Comparison of ENCODE assay signal across 16 cellular contexts in genomic region chr11:93952082-93952780, GRCh38.
DNase-seq lines count a peak whose midpoint lies in the region; ATAC-seq, FAIRE-seq and TF ChIP-seq lines count a peak whose summit lies in the region.
"Had no signal": no experiment of that assay in that cellular context is flagged by ENCODE, and none has a peak within 500 bp of the region (broad histone marks: within the 10 kb centered on the region; RNA-seq: fewer than 3 reads in every experiment).

No MANE protein-coding gene starts in this region.

- DNase-seq in Karpas-422 (peak; percentile 74), NCI-H774 (lab: John Stamatoyannopoulos, UW) (peak; percentile 15), K562 (ENCODE audit: extremely low read depth in 1 of 4, low spot score in 3 of 4) (no peak), osteocyte (ENCODE audit: extremely low spot score, unreplicated experiment) (peak; percentile 48), NCI-H2171 treated with DMSO at 0.1 percent for 48 hours (lab: John Stamatoyannopoulos, UW) (no peak), kidney glomerular epithelial cell (lab: John Stamatoyannopoulos, UW) (no peak)
- DNase-seq: C1 segment of cervical spinal cord; Calu3; CD4-positive, alpha-beta T cell; DMS 273 treated with DMSO at 0.1 percent for 48 hours; H7 had no signal

- ATAC-seq in K562 (no peak), GM18907 (IDR thresholded peaks at IDR 0.05; ENCODE audit: unreplicated experiment) (no peak)
- ATAC-seq: GM23338 had no signal

- H3K4me1 Mint-ChIP-seq in osteocyte (ENCODE audit: unreplicated experiment): no peaks in the 10 kb centered on the region
- H3K4me1 Mint-ChIP-seq: B cell, GM23338 had no signal

- TF ChIP-seq EP300 in K562 (IDR thresholded peaks at IDR 0.05; ENCODE audit: low read length): no peak

- H3K27me3 ChIP-seq in Karpas-422 (ENCODE audit: low read length) (no peaks in the 10 kb centered on the region; the same call in 1 of the 2 replicates), K562 (ENCODE audit: control insufficient read depth in 2 of 2, insufficient read depth in 2 of 2, low read length in 2 of 2) (no peaks in the 10 kb centered on the region)

- H3K9me1 ChIP-seq in K562 (ENCODE audit: control insufficient read depth, insufficient read depth, low read length): no peaks in the 10 kb centered on the region

- peaks cover 35% of the 10 kb centered on the region for H3K4me1 ChIP-seq in Karpas-422 (ENCODE audit: low read length)
- H3K4me1 ChIP-seq in K562 (replicated peaks in 1 of 2; ENCODE audit: control insufficient read depth in 2 of 2, insufficient read depth in 2 of 2, low read length in 2 of 2): no peaks in the 10 kb centered on the region

- H3K79me2 ChIP-seq in Karpas-422 (ENCODE audit: low read length) (no peaks in the 10 kb centered on the region), K562 (ENCODE audit: control insufficient read depth, insufficient read depth, low read length) (no peaks in the 10 kb centered on the region)

- no peaks in the 10 kb centered on the region for H3K36me3 ChIP-seq in Karpas-422 (ENCODE audit: insufficient read depth, low read length)
- H3K36me3 ChIP-seq in K562 (ENCODE audit: control insufficient read depth, insufficient read depth, low read length): no peaks in the 10 kb centered on the region

- no peak overlapping the region for H3K4me2 ChIP-seq in Karpas-422 (ENCODE audit: low read depth, low read length, poor library complexity, severe bottlenecking)
- H3K4me2 ChIP-seq in K562 (ENCODE audit: insufficient read depth, low read length): no peak overlapping the region
- H3K4me2 ChIP-seq: GM23338 had no signal

- H3K9me3 Mint-ChIP-seq in osteocyte (ENCODE audit: unreplicated experiment): peaks cover 4% of the 10 kb centered on the region
- H3K9me3 Mint-ChIP-seq: CD4-positive, alpha-beta T cell had no signal

- BruUV-seq in K562 (replicated peaks; lab: Mats Ljungman, UMichigan): no TSS peak

- TF ChIP-seq RAD21 in K562 (CRISPR knock-in tag; conservative IDR thresholded peaks at IDR 0.05 in 1 of 2, IDR thresholded peaks at IDR 0.05 in 1 of 2): no peak

- H3K4me3 ChIP-seq in Karpas-422 (ENCODE audit: low read length): no peak overlapping the region
- no peak overlapping the region for H3K4me3 ChIP-seq in K562
- H3K4me3 ChIP-seq: GM23338 had no signal

- H3K36me3 Mint-ChIP-seq in osteocyte (ENCODE audit: unreplicated experiment): no peaks in the 10 kb centered on the region

- no peak overlapping the region for H3K27ac Mint-ChIP-seq in osteocyte (ENCODE audit: unreplicated experiment)
- H3K27ac Mint-ChIP-seq: B cell; CD4-positive, alpha-beta T cell; GM23338 had no signal

- CTCF ChIA-PET in K562 (lab: Yijun Ruan, JAX; ENCODE audit: low intra/inter-chr PET ratio): no interaction called here

- no peak overlapping the region for H3K9ac ChIP-seq in Karpas-422 (ENCODE audit: low read length)
- H3K9ac ChIP-seq in K562 (ENCODE audit: insufficient read depth in 1 of 2, low read depth in 2 of 2, low read length in 2 of 2): no peak overlapping the region

- no peak for TF ChIP-seq POLR2A in K562 (conservative IDR thresholded peaks at IDR 0.05)

- H3K27ac ChIP-seq in Karpas-422 (ENCODE audit: low read length) (no peak overlapping the region; the same call in 1 of the 2 replicates), K562 (ENCODE audit: extremely low read depth, low read depth, low read length) (no peak overlapping the region)

- H3K4me3 Mint-ChIP-seq in osteocyte (ENCODE audit: unreplicated experiment): no peak overlapping the region
- H3K4me3 Mint-ChIP-seq: B cell; CD4-positive, alpha-beta T cell; GM23338 had no signal

- peaks cover 52% of the 10 kb centered on the region for H3K27me3 Mint-ChIP-seq in osteocyte (ENCODE audit: unreplicated experiment)

- intact Hi-C loops in K562 (cut with micrococcal nuclease): no loop called here

- POLR2A ChIA-PET in K562 (lab: Yijun Ruan, JAX): no interaction called here

- H4K20me1 ChIP-seq in Karpas-422 (ENCODE audit: insufficient read depth, low read depth, low read length) (no peaks in the 10 kb centered on the region), K562 (replicated peaks; ENCODE audit: control insufficient read depth, insufficient read depth, low read length) (no peaks in the 10 kb centered on the region)

- TF ChIP-seq CTCF in K562 (IDR thresholded peaks at IDR 0.05 in 2 of 3, conservative IDR thresholded peaks at IDR 0.05 in 1 of 3; ENCODE audit: insufficient read depth in 2 of 3, low read depth in 1 of 3, low read length in 3 of 3): no peak
- no peak for TF ChIP-seq CTCF in osteocyte (IDR thresholded peaks at IDR 0.05)

- H3K9me2 ChIP-seq in Karpas-422 (replicated peaks; ENCODE audit: insufficient read depth, low read length): no peaks in the 10 kb centered on the region

- H2AFZ ChIP-seq in Karpas-422 (ENCODE audit: low read length) (no peak overlapping the region), K562 (ENCODE audit: low read depth, low read length) (no peak overlapping the region)
- H2AFZ ChIP-seq: GM23338 had no signal

- WGBS in K562 (ENCODE audit: insufficient coverage, low coverage, missing lambda C conversion rate): 11% methylated on average over 6 of the region's 6 CpGs

- FAIRE-seq in K562 (lab: Jason Lieb, UNC): no peak
- FAIRE-seq: A204.1, GM18507 had no signal

- in situ Hi-C loops in K562 (cut with MboI): loop anchor here (5.0 kb wide), 1 partner anchor 75 kb away; no protein-coding TSS in a partner anchor

- H3K9me3 ChIP-seq in Karpas-422 (ENCODE audit: low read length) (no peaks in the 10 kb centered on the region), K562 (replicated peaks; ENCODE audit: control insufficient read depth, insufficient read depth, low read depth, low read length) (no peaks in the 10 kb centered on the region; the same call in 1 of the 2 replicates)

TF ChIP-seq in K562, 482 proteins besides CTCF, POLR2A, EP300 and RAD21:
- TF ChIP-seq ZBTB17 (CRISPR knock-in tag; IDR thresholded peaks at IDR 0.05): peak; percentile 40; the same call in 1 of the 2 replicates
- TF ChIP-seq ZNF655 (CRISPR knock-in tag; IDR thresholded peaks at IDR 0.05): no peak

Comparison
In these comparisons a context has a peak if more than half of its experiments do, and no peak if none do; other contexts are left out.
1. DNase-seq: peak in Karpas-422 (single experiment), NCI-H774 (single experiment) and osteocyte (single experiment); none in K562 (0 of 4), NCI-H2171 treated with DMSO at 0.1 percent for 48 hours (single experiment) and kidney glomerular epithelial cell (single experiment).